1 cellular context compared by ENCODE assay signal in genomic region chr5:107554776-107555424, GRCh38.
TF ChIP-seq lines count a peak whose summit lies in the region.

No MANE protein-coding gene starts in this region.

TF ChIP-seq in SK-N-SH treated with all-trans-retinoic acid at 6 μM for 48 hours, 23 proteins besides CTCF, POLR2A, EP300 and RAD21 (continued from another document):
- TF ChIP-seq OSR1 (CRISPR knock-in tag; IDR thresholded peaks at IDR 0.05) (no peak), ZNF565 (CRISPR knock-in tag; conservative IDR thresholded peaks at IDR 0.05; ENCODE audit: low read depth) (no peak), CREB5 (CRISPR knock-in tag; IDR thresholded peaks at IDR 0.05; ENCODE audit: low read depth) (0 out of 2 replicates have a peak, but pooled peaks have one; percentile 28)
- TF ChIP-seq, protein P1, sequence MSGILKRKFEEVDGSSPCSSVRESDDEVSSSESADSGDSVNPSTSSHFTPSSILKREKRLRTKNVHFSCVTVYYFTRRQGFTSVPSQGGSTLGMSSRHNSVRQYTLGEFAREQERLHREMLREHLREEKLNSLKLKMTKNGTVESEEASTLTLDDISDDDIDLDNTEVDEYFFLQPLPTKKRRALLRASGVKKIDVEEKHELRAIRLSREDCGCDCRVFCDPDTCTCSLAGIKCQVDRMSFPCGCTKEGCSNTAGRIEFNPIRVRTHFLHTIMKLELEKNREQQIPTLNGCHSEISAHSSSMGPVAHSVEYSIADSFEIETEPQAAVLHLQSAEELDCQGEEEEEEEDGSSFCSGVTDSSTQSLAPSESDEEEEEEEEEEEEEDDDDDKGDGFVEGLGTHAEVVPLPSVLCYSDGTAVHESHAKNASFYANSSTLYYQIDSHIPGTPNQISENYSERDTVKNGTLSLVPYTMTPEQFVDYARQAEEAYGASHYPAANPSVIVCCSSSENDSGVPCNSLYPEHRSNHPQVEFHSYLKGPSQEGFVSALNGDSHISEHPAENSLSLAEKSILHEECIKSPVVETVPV (CRISPR knock-in tag; IDR thresholded peaks at IDR 0.05) = no peak
- TF ChIP-seq, protein P2, sequence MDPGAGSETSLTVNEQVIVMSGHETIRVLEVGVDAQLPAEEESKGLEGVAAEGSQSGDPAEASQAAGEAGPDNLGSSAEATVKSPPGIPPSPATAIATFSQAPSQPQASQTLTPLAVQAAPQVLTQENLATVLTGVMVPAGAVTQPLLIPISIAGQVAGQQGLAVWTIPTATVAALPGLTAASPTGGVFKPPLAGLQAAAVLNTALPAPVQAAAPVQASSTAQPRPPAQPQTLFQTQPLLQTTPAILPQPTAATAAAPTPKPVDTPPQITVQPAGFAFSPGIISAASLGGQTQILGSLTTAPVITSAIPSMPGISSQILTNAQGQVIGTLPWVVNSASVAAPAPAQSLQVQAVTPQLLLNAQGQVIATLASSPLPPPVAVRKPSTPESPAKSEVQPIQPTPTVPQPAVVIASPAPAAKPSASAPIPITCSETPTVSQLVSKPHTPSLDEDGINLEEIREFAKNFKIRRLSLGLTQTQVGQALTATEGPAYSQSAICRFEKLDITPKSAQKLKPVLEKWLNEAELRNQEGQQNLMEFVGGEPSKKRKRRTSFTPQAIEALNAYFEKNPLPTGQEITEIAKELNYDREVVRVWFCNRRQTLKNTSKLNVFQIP (CRISPR knock-in tag; IDR thresholded peaks at IDR 0.05; ENCODE audit: borderline replicate concordance, low read depth) = no peak
